7 cellular contexts compared by ENCODE assay signal in genomic region chr21:8594937-8595336, GRCh38.
A peak's percentile ranks its signal among the peaks of the same experiment; 100 is the strongest.
DNase-seq lines count a peak whose midpoint lies in the region; ATAC-seq, FAIRE-seq and TF ChIP-seq lines count a peak whose summit lies in the region.
"Not testable (repeated sequence)": the region's sequence is repeated elsewhere in the genome, so short reads cannot be mapped to it uniquely, and the experiment has no call there.

No MANE protein-coding gene starts in this region.

- not testable (repeated sequence) for H3K36me3 ChIP-seq in colonic mucosa; kidney (ENCODE audit: control insufficient read depth in 1 of 2, insufficient read depth in 2 of 2, low read length in 2 of 2); right lobe of liver

- WGBS in right lobe of liver (ENCODE audit: insufficient coverage, low coverage, low lambda C conversion rate, missing lambda C conversion rate): no CpG with 5 or more reads among the region's 57 CpGs

- not testable (repeated sequence) for FAIRE-seq in kidney (lab: Jason Lieb, UNC)

- not testable (repeated sequence) for H3K9ac ChIP-seq in colonic mucosa (ENCODE audit: low read depth in 2 of 2, low read length in 2 of 2); kidney (ENCODE audit: low read length in 2 of 2)

- not testable (repeated sequence) for ATAC-seq in left cardiac atrium, right lobe of liver

- not testable (repeated sequence) for TF ChIP-seq CTCF in colonic mucosa (IDR thresholded peaks at IDR 0.05); kidney (IDR thresholded peaks at IDR 0.05; ENCODE audit: borderline replicate concordance, extremely low read depth, insufficient read depth); right lobe of liver (IDR thresholded peaks at IDR 0.05)

- H3K27me3 ChIP-seq in colonic mucosa, right lobe of liver: not testable (repeated sequence)

- DNase-seq in activated effector memory CD4-positive, alpha-beta T cell treated with anti-CD3 and anti-CD28 coated beads, Interleukin-2, amount 50 U/mL, for 16 hours: peak; percentile 34
- DNase-seq in colonic mucosa (peak; percentile 6), left cardiac atrium (peak; percentile 10), kidney (peak; percentile 8), right lobe of liver (peak in 2 of 3 donors; percentile 5 to 13), mesenteric fat pad (ENCODE audit: low spot score) (peak; percentile 53), posterior vena cava (ENCODE audit: low spot score) (peak; percentile 38)

- not testable (repeated sequence) for H3K9me3 ChIP-seq in colonic mucosa; kidney (ENCODE audit: control insufficient read depth in 1 of 2, low read length in 2 of 2); right lobe of liver

- H3K4me1 ChIP-seq in colonic mucosa; kidney (ENCODE audit: control insufficient read depth in 1 of 2, insufficient read depth in 1 of 2, low read depth in 1 of 2, low read length in 2 of 2); right lobe of liver: not testable (repeated sequence)

- TF ChIP-seq POLR2A in right lobe of liver (IDR thresholded peaks at IDR 0.05): not testable (repeated sequence)

- H3K27ac ChIP-seq in colonic mucosa; kidney (ENCODE audit: low read depth in 2 of 2, low read length in 2 of 2); right lobe of liver: not testable (repeated sequence)

- intact Hi-C loops in colonic mucosa (cut with DNase I); left cardiac atrium (cut with DNase I); kidney (cut with DNase I); right lobe of liver (cut with DNase I); posterior vena cava (cut with DNase I): not testable (repeated sequence)

- H3K4me3 ChIP-seq in colonic mucosa; kidney (ENCODE audit: low read length in 2 of 2); right lobe of liver: not testable (repeated sequence)
